35 cellular contexts compared by ENCODE assay signal in genomic region chr2:158928515-158928914, GRCh38. TPM values are rescaled to one million over a fixed set of nuclear protein-coding genes. Genes with fewer than 3 reads are reported as not detected.
DNase-seq lines count a peak whose midpoint lies in the region; ATAC-seq, FAIRE-seq and TF ChIP-seq lines count a peak whose summit lies in the region.
"Had no signal": no experiment of that assay in that cellular context is flagged by ENCODE, and none has a peak within 500 bp of the region (broad histone marks: within the 10 kb centered on the region; RNA-seq: fewer than 3 reads in every experiment).

No MANE protein-coding gene starts in this region.

- H3K9me3 ChIP-seq in SK-N-SH (no peaks in the 10 kb centered on the region), HEK293 (ENCODE audit: control insufficient read depth, insufficient read depth, low read depth, low read length) (no peaks in the 10 kb centered on the region)
- H3K9me3 ChIP-seq: BE2C, Caco-2 had no signal

- no peaks in the 10 kb centered on the region for H3K9me2 ChIP-seq in SK-N-SH

- H3K4me1 ChIP-seq in SK-N-SH (ENCODE audit: control insufficient read depth in 1 of 2, insufficient read depth in 2 of 2, low read depth in 1 of 2, low read length in 1 of 2) (peaks cover 0 to 5% of the 10 kb centered on the region in 2 experiments; a peak in 3 of 4 replicates), HEK293 (ENCODE audit: control insufficient read depth, insufficient read depth, low read length) (peaks cover 6% of the 10 kb centered on the region)
- H3K4me1 ChIP-seq: BE2C had no signal

- H3K36me3 ChIP-seq in SK-N-SH (replicated peaks in 1 of 2; ENCODE audit: control insufficient read depth in 1 of 2, insufficient read depth in 2 of 2, low read length in 1 of 2) (no peaks in the 10 kb centered on the region), HEK293 (ENCODE audit: control insufficient read depth in 2 of 2, insufficient read depth in 1 of 2, low read length in 2 of 2) (no peaks in the 10 kb centered on the region)
- H3K36me3 ChIP-seq: BE2C; BLaER1; BLaER1 treated with 17β-estradiol and CSF1 and Interleukin-3, amounts not matched to agents 10 nM and 100 nM had no signal

- H3K4me3 Mint-ChIP-seq in Calu3 (ENCODE audit: low read depth, unreplicated experiment) = no peak overlapping the region
- H3K4me3 Mint-ChIP-seq: B cell; CD14-positive monocyte; CD4-positive, alpha-beta memory T cell; CD4-positive, alpha-beta T cell; CD4-positive, CD25-positive, alpha-beta regulatory T cell; CD8-positive, alpha-beta memory T cell; CD8-positive, alpha-beta T cell had no signal

- no peaks in the 10 kb centered on the region for H4K20me1 ChIP-seq in SK-N-SH (ENCODE audit: insufficient read depth)
- H4K20me1 ChIP-seq: BLaER1; BLaER1 treated with 17β-estradiol and CSF1 and Interleukin-3, amounts not matched to agents 10 nM and 100 nM had no signal

- no peak for TF ChIP-seq RAD21 in SK-N-SH (IDR thresholded peaks at IDR 0.05; ENCODE audit: low read length)

- peaks cover 8% of the 10 kb centered on the region for H3K9me3 Mint-ChIP-seq in Calu3 (ENCODE audit: low read depth, unreplicated experiment)
- H3K9me3 Mint-ChIP-seq: CD4-positive, alpha-beta T cell; CD8-positive, alpha-beta T cell had no signal

- peaks cover 74% of the 10 kb centered on the region for H3K4me1 Mint-ChIP-seq in Calu3 (ENCODE audit: low read depth, unreplicated experiment)
- H3K4me1 Mint-ChIP-seq: B cell; CD14-positive monocyte; CD4-positive, alpha-beta memory T cell; CD4-positive, CD25-positive, alpha-beta regulatory T cell; CD8-positive, alpha-beta memory T cell had no signal

- no peaks in the 10 kb centered on the region for H3K79me2 ChIP-seq in SK-N-SH (ENCODE audit: insufficient read depth)

- peak; percentile 18 for FAIRE-seq in RCC 7860 (lab: Jason Lieb, UNC)
- FAIRE-seq: A204.1, A549, D721Med had no signal

- TF ChIP-seq CTCF in SK-N-SH (IDR thresholded peaks at IDR 0.05) (no peak), Calu3 (IDR thresholded peaks at IDR 0.05; ENCODE audit: unreplicated experiment) (no peak), HEK293 (tag by site-specific recombination; IDR thresholded peaks at IDR 0.05) (no peak)

- no TSS peak for BruUV-seq in Calu3 (replicated peaks; lab: Mats Ljungman, UMichigan)

- peak overlapping the region; percentile 66 for H3K27ac Mint-ChIP-seq in Calu3 (ENCODE audit: unreplicated experiment)
- H3K27ac Mint-ChIP-seq: B cell; CD14-positive monocyte; CD4-positive, alpha-beta memory T cell; CD4-positive, alpha-beta T cell; CD4-positive, CD25-positive, alpha-beta regulatory T cell; CD8-positive, alpha-beta memory T cell; CD8-positive, alpha-beta T cell had no signal

- no peak overlapping the region for H3K4me3 ChIP-seq in SK-N-SH (ENCODE audit: low read depth in 2 of 2, low read length in 1 of 2)
- H3K4me3 ChIP-seq in HEK293 (ENCODE audit: low read depth, low read length) = no peak overlapping the region
- H3K4me3 ChIP-seq: A549; BLaER1; BLaER1 treated with 17β-estradiol and CSF1 and Interleukin-3, amounts not matched to agents 10 nM and 100 nM had no signal

- no peak for TF ChIP-seq EP300 in SK-N-SH (IDR thresholded peaks at IDR 0.05; ENCODE audit: borderline replicate concordance in 1 of 2, low read depth in 1 of 2, low read length in 1 of 2)

- H3K27me3 Mint-ChIP-seq in Calu3 (ENCODE audit: unreplicated experiment) = no peaks in the 10 kb centered on the region
- H3K27me3 Mint-ChIP-seq: CD4-positive, alpha-beta T cell; CD4-positive, CD25-positive, alpha-beta regulatory T cell had no signal

- H3K27me3 ChIP-seq in SK-N-SH (ENCODE audit: insufficient read depth) = no peaks in the 10 kb centered on the region
- H3K27me3 ChIP-seq: BE2C; BLaER1; BLaER1 treated with 17β-estradiol and CSF1 and Interleukin-3, amounts not matched to agents 10 nM and 100 nM had no signal

- CTCF ChIA-PET in SK-N-SH (lab: Yijun Ruan, JAX) = interaction anchor here (1.9 kb wide), 1 partner anchor 190 kb away, joined by 6 read pairs; no protein-coding TSS in a partner anchor
- CTCF ChIA-PET in Calu3 (lab: Charles Lee) = interaction anchor here (0.6 kb wide), 1 partner anchor 10 kb away, joined by 3 read pairs; no protein-coding TSS in a partner anchor
- CTCF ChIA-PET in HEK293 (lab: Yijun Ruan, JAX) = interaction anchor here (0.6 kb wide), 1 partner anchor 24 kb away, joined by 6 read pairs; no protein-coding TSS in a partner anchor

- DNase-seq in SK-N-SH = no peak
- DNase-seq in Calu3 = no peak
- DNase-seq in RCC 7860 (ENCODE audit: low spot score) = no peak
- no peak for DNase-seq in activated T-cell treated with anti-CD3 and anti-CD28 coated beads, Interleukin-2, amount 50 U/mL, for 48 hours
- DNase-seq in activated naive CD4-positive, alpha-beta T cell treated with Interleukin-2 at 50 U/mL for 16 hours = no peak
- no peak for DNase-seq in NCI-H526 treated with DMSO at 0.1 percent for 48 hours (lab: John Stamatoyannopoulos, UW)
- DNase-seq: 8988T; ACHN; AML-193; BE2C; C1 segment of cervical spinal cord; Caco-2; CD4-positive, alpha-beta memory T cell; CD4-positive, alpha-beta T cell; CD8-positive, alpha-beta memory T cell; CD8-positive, alpha-beta T cell; COR-L47; DMS 273 treated with DMSO at 0.1 percent for 48 hours; DMS153; DMS79; DMS79 treated with DMSO at 0.1 percent for 48 hours; DND-41; EL had no signal

- POLR2A ChIA-PET in SK-N-SH (lab: Yijun Ruan, JAX) (no interaction called here), HEK293 (lab: Yijun Ruan, JAX) (no interaction called here)

- H3K27ac ChIP-seq in SK-N-SH (ENCODE audit: low read depth in 2 of 2, low read length in 1 of 2) (no peak overlapping the region), HEK293 (ENCODE audit: extremely low read depth, low read depth, low read length) (no peak overlapping the region)
- H3K27ac ChIP-seq: 22Rv1; A549; BLaER1; BLaER1 treated with 17β-estradiol and CSF1 and Interleukin-3, amounts not matched to agents 10 nM and 100 nM; C4-2B had no signal

- H3K36me3 Mint-ChIP-seq in Calu3 (ENCODE audit: insufficient read depth, unreplicated experiment) = no peaks in the 10 kb centered on the region
- H3K36me3 Mint-ChIP-seq: CD14-positive monocyte; CD4-positive, CD25-positive, alpha-beta regulatory T cell; CD8-positive, alpha-beta T cell had no signal

- H2AFZ ChIP-seq in SK-N-SH (ENCODE audit: low read depth) = no peak overlapping the region

- peaks cover 14% of the 10 kb centered on the region for H3F3A ChIP-seq in SK-N-SH (replicated peaks; ENCODE audit: insufficient read depth)

- no peak overlapping the region for H3K9ac ChIP-seq in SK-N-SH
- H3K9ac ChIP-seq: BLaER1; BLaER1 treated with 17β-estradiol and CSF1 and Interleukin-3, amounts not matched to agents 10 nM and 100 nM had no signal

- H3K4me2 ChIP-seq in SK-N-SH = no peak overlapping the region
- H3K4me2 ChIP-seq: A549; BLaER1; BLaER1 treated with 17β-estradiol and CSF1 and Interleukin-3, amounts not matched to agents 10 nM and 100 nM had no signal

- intact Hi-C loops in Calu3 (cut with micrococcal nuclease; ENCODE audit: unreplicated experiment) = loop anchor here (2.0 kb wide), 2 partner anchors 20 to 42 kb away; no protein-coding TSS in a partner anchor

- WGBS in SK-N-SH (ENCODE audit: low lambda C conversion rate) = 84% methylated on average over 2 of the region's 2 CpGs

- ATAC-seq in SK-N-SH treated with all-trans-retinoic acid at 6 μM for 48 hours = no peak
- ATAC-seq: A549; CD8-positive, alpha-beta T cell had no signal

TF ChIP-seq in SK-N-SH treated with all-trans-retinoic acid at 6 μM for 48 hours, 23 proteins besides CTCF, POLR2A, EP300 and RAD21:
- TF ChIP-seq ZNF8 (CRISPR knock-in tag; IDR thresholded peaks at IDR 0.05) = peak; percentile 87
- TF ChIP-seq ARNTL (CRISPR knock-in tag; IDR thresholded peaks at IDR 0.05; ENCODE audit: borderline replicate concordance, low read depth) = no peak

TF ChIP-seq in SK-N-SH, 30 proteins besides CTCF, POLR2A, EP300 and RAD21:
- TF ChIP-seq RXRA (IDR thresholded peaks at IDR 0.05; ENCODE audit: borderline replicate concordance, low read depth) = no peak

TF ChIP-seq in HEK293, 187 proteins besides CTCF, POLR2A, EP300 and RAD21:
- peak; percentile 80 for TF ChIP-seq SETDB1 (IDR thresholded peaks at IDR 0.05; ENCODE audit: insufficient read length, low read length)
- TF ChIP-seq PATZ1 (tag by site-specific recombination; IDR thresholded peaks at IDR 0.05) = no peak
- TF ChIP-seq ZNF664 (tag by site-specific recombination; IDR thresholded peaks at IDR 0.05) = no peak
- TF ChIP-seq KLF17 (tag by site-specific recombination; IDR thresholded peaks at IDR 0.05) = no peak
- no peak for TF ChIP-seq ZNF555 (tag by site-specific recombination; conservative IDR thresholded peaks at IDR 0.05)
- TF ChIP-seq ZNF624 (tag by site-specific recombination; IDR thresholded peaks at IDR 0.05) = no peak
- no peak for TF ChIP-seq YY1 (tag by site-specific recombination; IDR thresholded peaks at IDR 0.05)
- no peak for TF ChIP-seq ZNF510 (tag by site-specific recombination; IDR thresholded peaks at IDR 0.05; ENCODE audit: insufficient replicate concordance)

RNA-seq across cellular contexts. Expression of gene TANC1, which starts 39.9 kb away (rescaled TPM):
- 19.2 and 23.8 TPM in 2 replicates for polyA plus RNA-seq in SK-N-SH (2012; rRNA removed)
- polyA plus RNA-seq in SK-N-SH (2012; cell fraction: cytosol; rRNA removed) = 11.4 and 13.0 TPM in 2 replicates
- polyA plus RNA-seq in SK-N-SH (2012; cell fraction: nucleus; rRNA removed) = 58.0 and 76.7 TPM in 2 replicates
- total RNA-seq in Calu3 (2022) = 41.2 and 43.3 TPM in 2 replicates
- total RNA-seq: B cell had no signal
- polyA plus RNA-seq: CD14-positive monocyte had no signal
